Comparison of ENCODE assay signal across 13 cellular contexts in the genomic region with DNA sequence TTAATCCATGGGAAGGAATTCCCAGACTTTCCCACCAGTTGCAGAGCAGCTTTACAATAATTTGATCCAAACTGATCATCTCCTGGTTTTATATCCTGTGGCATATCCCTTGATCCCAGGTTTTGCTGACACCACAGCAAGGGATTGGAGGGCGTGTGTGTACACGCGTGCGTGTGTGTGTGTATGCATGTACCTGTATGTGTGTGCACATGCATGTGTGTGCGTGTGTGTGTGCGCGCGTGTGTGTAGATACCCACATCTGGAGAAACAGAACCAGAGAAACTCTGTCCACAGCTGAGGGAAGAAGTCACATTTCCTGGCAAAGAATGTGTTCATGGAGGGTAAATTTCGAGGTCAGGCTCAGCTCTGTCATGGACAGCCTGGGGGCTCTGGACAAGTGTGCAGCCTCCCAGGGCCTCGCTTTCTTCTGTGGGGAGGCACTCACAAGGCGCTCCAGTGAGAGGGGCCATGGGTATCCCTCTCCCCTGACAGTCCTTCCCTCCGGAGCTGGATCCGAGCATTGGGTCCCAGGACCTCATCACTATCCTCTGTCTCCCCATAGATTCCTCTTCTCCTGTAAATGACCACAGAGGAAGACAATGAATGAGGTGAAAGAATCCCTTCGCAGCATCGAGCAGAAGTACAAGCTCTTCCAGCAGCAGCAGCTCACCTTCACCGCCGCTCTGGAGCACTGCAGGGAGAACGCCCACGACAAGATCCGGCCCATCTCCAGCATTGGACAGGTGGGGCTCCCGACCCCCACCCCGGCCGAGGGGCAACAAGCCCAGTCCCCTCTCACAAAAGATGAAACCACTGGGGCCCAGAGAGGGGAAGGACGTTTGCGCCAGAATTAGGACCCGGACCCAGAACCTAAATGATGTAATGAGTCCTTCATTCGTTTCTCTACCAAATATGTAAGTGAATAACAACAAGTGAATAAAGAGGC. TPM values are rescaled to one million over a fixed set of nuclear protein-coding genes. Genes with fewer than 3 reads are reported as not detected.
A peak's percentile ranks its signal among the peaks of the same experiment; 100 is the strongest.
DNase-seq lines count a peak whose midpoint lies in the region; ATAC-seq and TF ChIP-seq lines count a peak whose summit lies in the region.
"Had no signal": no experiment of that assay in that cellular context is flagged by ENCODE, and none has a peak within 500 bp of the region (broad histone marks: within the 10 kb centered on the region; RNA-seq: fewer than 3 reads in every experiment).

No MANE protein-coding gene starts in this region.

- no peaks in the 10 kb centered on the region for H3F3A ChIP-seq in GM23338 (replicated peaks; ENCODE audit: low read depth)

- 91 to 95% methylated on average over 21 to 27 of the region's 27 CpGs for WGBS in endodermal cell (ENCODE audit: insufficient coverage in 1 of 2, insufficient read length in 1 of 2), 2 experiments

- no peaks in the 10 kb centered on the region for H3K4me1 ChIP-seq in GM23338 (ENCODE audit: insufficient read depth)
- no peaks in the 10 kb centered on the region for H3K4me1 ChIP-seq in endodermal cell (ENCODE audit: control insufficient read depth, insufficient read depth, low read length)
- H3K4me1 ChIP-seq in osteoblast (ENCODE audit: insufficient read depth, low read length): no peaks in the 10 kb centered on the region

- H2AFZ ChIP-seq in GM23338 (peak overlapping the region; percentile 28; the same call in 1 of the 2 replicates), osteoblast (ENCODE audit: low read length) (no peak overlapping the region)

- H3K9me2 ChIP-seq in GM23338 (ENCODE audit: insufficient read depth): no peaks in the 10 kb centered on the region

- ATAC-seq in GM23338 (no peak), HG03442 (IDR thresholded peaks at IDR 0.05; ENCODE audit: unreplicated experiment) (no peak), HG03025 (IDR thresholded peaks at IDR 0.05; ENCODE audit: low FRiP score, unreplicated experiment) (no peak)

- H3K4me3 Mint-ChIP-seq in GM23338: no peak overlapping the region
- no peak overlapping the region for H3K4me3 Mint-ChIP-seq in endodermal cell
- no peak overlapping the region for H3K4me3 Mint-ChIP-seq in type B pancreatic cell

- H3K9me3 Mint-ChIP-seq in GM23338 (no peaks in the 10 kb centered on the region), endodermal cell (no peaks in the 10 kb centered on the region), type B pancreatic cell (no peaks in the 10 kb centered on the region)
- H3K9me3 Mint-ChIP-seq: CD4-positive, CD25-positive, alpha-beta regulatory T cell; IgD-negative memory B cell had no signal

- no peaks in the 10 kb centered on the region for H3K36me3 ChIP-seq in GM23338 (ENCODE audit: insufficient read depth)
- H3K36me3 ChIP-seq in endodermal cell (ENCODE audit: control insufficient read depth, insufficient read depth, low read length): no peaks in the 10 kb centered on the region
- H3K36me3 ChIP-seq in osteoblast (ENCODE audit: insufficient read depth, low read length): no peaks in the 10 kb centered on the region

- peaks cover 17% of the 10 kb centered on the region for H3K27me3 ChIP-seq in GM23338 (ENCODE audit: insufficient read depth)
- H3K27me3 ChIP-seq in endodermal cell (ENCODE audit: control insufficient read depth, insufficient read depth, low read length, poor library complexity, severe bottlenecking): no peaks in the 10 kb centered on the region
- H3K27me3 ChIP-seq in osteoblast (ENCODE audit: insufficient read depth, low read length): no peaks in the 10 kb centered on the region

- H3K4me2 ChIP-seq in GM23338: no peak overlapping the region
- H3K4me2 ChIP-seq in osteoblast (ENCODE audit: insufficient read depth, low read length): no peak overlapping the region

- H3K36me3 Mint-ChIP-seq in GM23338 (ENCODE audit: low read depth) (no peaks in the 10 kb centered on the region; the same call in 2 of the 3 replicates), endodermal cell (ENCODE audit: low read depth) (no peaks in the 10 kb centered on the region), type B pancreatic cell (no peaks in the 10 kb centered on the region)
- H3K36me3 Mint-ChIP-seq: CD4-positive, CD25-positive, alpha-beta regulatory T cell had no signal

- H3K4me3 ChIP-seq in GM23338 (no peak overlapping the region), endodermal cell (ENCODE audit: low read length) (no peak overlapping the region), osteoblast (ENCODE audit: insufficient read depth, low read length) (no peak overlapping the region)

- no peak overlapping the region for H3K27ac ChIP-seq in GM23338 (ENCODE audit: low read depth)
- H3K27ac ChIP-seq in endodermal cell (ENCODE audit: low read depth, low read length): no peak overlapping the region
- H3K27ac ChIP-seq in osteoblast (ENCODE audit: low read depth, low read length): no peak overlapping the region

- no peaks in the 10 kb centered on the region for H4K20me1 ChIP-seq in GM23338 (replicated peaks; ENCODE audit: insufficient read depth)
- no peaks in the 10 kb centered on the region for H4K20me1 ChIP-seq in osteoblast (ENCODE audit: insufficient read depth, low read length)

- H3K4me1 Mint-ChIP-seq in GM23338: no peaks in the 10 kb centered on the region
- H3K4me1 Mint-ChIP-seq in endodermal cell: no peaks in the 10 kb centered on the region
- peaks cover 10% of the 10 kb centered on the region for H3K4me1 Mint-ChIP-seq in type B pancreatic cell (ENCODE audit: unreplicated experiment)

- H3K9ac ChIP-seq in endodermal cell (ENCODE audit: extremely low read depth, low read length, poor library complexity, severe bottlenecking): no peak overlapping the region

- H3K27ac Mint-ChIP-seq in GM23338: no peak overlapping the region
- H3K27ac Mint-ChIP-seq in endodermal cell: peak overlapping the region; percentile 30
- peak overlapping the region; percentile 37 for H3K27ac Mint-ChIP-seq in type B pancreatic cell
- H3K27ac Mint-ChIP-seq: CD4-positive, CD25-positive, alpha-beta regulatory T cell had no signal

- H3K79me2 ChIP-seq in GM23338 (replicated peaks; ENCODE audit: insufficient read depth): no peaks in the 10 kb centered on the region
- no peaks in the 10 kb centered on the region for H3K79me2 ChIP-seq in osteoblast (ENCODE audit: insufficient read depth, low read length)

- peaks cover 8% of the 10 kb centered on the region for H3K27me3 Mint-ChIP-seq in GM23338 (ENCODE audit: insufficient read depth, low read depth, poor library complexity)
- peaks cover 6% of the 10 kb centered on the region for H3K27me3 Mint-ChIP-seq in endodermal cell (ENCODE audit: insufficient read depth)
- no peaks in the 10 kb centered on the region for H3K27me3 Mint-ChIP-seq in type B pancreatic cell
- H3K27me3 Mint-ChIP-seq: IgD-negative memory B cell had no signal

- H3K9me3 ChIP-seq in endodermal cell (ENCODE audit: control insufficient read depth, low read length): no peaks in the 10 kb centered on the region
- no peaks in the 10 kb centered on the region for H3K9me3 ChIP-seq in osteoblast (ENCODE audit: low read depth, low read length)

- TF ChIP-seq CTCF in GM23338 (conservative IDR thresholded peaks at IDR 0.05; ENCODE audit: low read depth in 2 of 2) (no peak), endodermal cell (conservative IDR thresholded peaks at IDR 0.05) (no peak), osteoblast (IDR thresholded peaks at IDR 0.05; ENCODE audit: extremely low read depth, low read depth, low read length) (no peak), type B pancreatic cell (conservative IDR thresholded peaks at IDR 0.05) (no peak)

- DNase-seq in GM23338 (ENCODE audit: low spot score): no peak
- no peak for DNase-seq in endodermal cell
- DNase-seq in osteoblast (ENCODE audit: insufficient read length, low spot score, missing footprints): peak; percentile 53
- DNase-seq in type B pancreatic cell (ENCODE audit: extremely low spot score, unreplicated experiment): no peak
- no peak for DNase-seq in effector CD4-positive, alpha-beta T cell
- DNase-seq: CD4-positive, CD25-positive, alpha-beta regulatory T cell; DMS53; GF-D8; HCEC 1CT had no signal

TF ChIP-seq in GM23338, 12 proteins besides CTCF, POLR2A, EP300 and RAD21 (continues in another document):
- TF ChIP-seq CREB1 (CRISPR knock-in tag; IDR thresholded peaks at IDR 0.05; ENCODE audit: low read depth) (no peak), ZNF114 (CRISPR knock-in tag; IDR thresholded peaks at IDR 0.05) (no peak)

RNA-seq across cellular contexts. Expression of gene SPACA9, which starts 4.9 kb away (rescaled TPM):
- 0.78 and 1.5 TPM in 2 replicates for total RNA-seq in GM23338 (2014; rRNA removed; shearing (Covaris generic))
- polyA plus RNA-seq in GM23338 (2016; fragmentation: Nextera tagmentation; extraction: Ambion mirVana): 0.85 and 1.1 TPM in 2 replicates
- total RNA-seq in endodermal cell: 1 to 10 TPM; 3.1 to 3.4 TPM
- polyA plus RNA-seq in endodermal cell (2013, experiment 1 of 2): 6.0 TPM
- polyA plus RNA-seq in endodermal cell (2013, experiment 2 of 2): 6.4 TPM
- 3.6 and 4.4 TPM in 2 replicates for total RNA-seq in osteoblast
- total RNA-seq in type B pancreatic cell (ENCODE audit: low replicate concordance): 5.2 and 8.3 TPM in 2 replicates

RNA-seq across cellular contexts. Expression of gene AK8, which starts 5.5 kb away (rescaled TPM):
- 0.14 and 0.82 TPM in 2 replicates for total RNA-seq in GM23338 (2014; rRNA removed; shearing (Covaris generic))
- polyA plus RNA-seq in GM23338 (2016; fragmentation: Nextera tagmentation; extraction: Ambion mirVana): 0.70 and 0.78 TPM in 2 replicates
- total RNA-seq in endodermal cell: 1 to 10 TPM; 1.3 to 2.6 TPM
- polyA plus RNA-seq in endodermal cell (2013, experiment 1 of 2): 2.2 TPM
- polyA plus RNA-seq in endodermal cell (2013, experiment 2 of 2): 1.5 TPM
- total RNA-seq in osteoblast: 0.59 and 1.1 TPM in 2 replicates
- total RNA-seq in type B pancreatic cell (ENCODE audit: low replicate concordance): 4.6 and 5.5 TPM in 2 replicates
- total RNA-seq: CD4-positive, CD25-positive, alpha-beta regulatory T cell; HT1080 had no signal
